ENCODE assay signal across 12 cellular contexts in genomic region chr5:52893105-52893504, GRCh38.
DNase-seq lines count a peak whose midpoint lies in the region; ATAC-seq and TF ChIP-seq lines count a peak whose summit lies in the region.
"Had no signal": no experiment of that assay in that cellular context is flagged by ENCODE, and none has a peak within 500 bp of the region (broad histone marks: within the 10 kb centered on the region; RNA-seq: fewer than 3 reads in every experiment).

No MANE protein-coding gene starts in this region.

- H3K36me3 ChIP-seq in subcutaneous abdominal adipose tissue (ENCODE audit: control insufficient read depth in 5 of 5, insufficient read depth in 5 of 5, low read length in 5 of 5): peaks cover 10 to 20% (median 14%) of the 10 kb centered on the region in 5 donors

- H3K9me3 ChIP-seq in subcutaneous abdominal adipose tissue (ENCODE audit: control insufficient read depth in 5 of 5, low read length in 5 of 5): no peaks in the 10 kb centered on the region

- H3K36me3 Mint-ChIP-seq in activated CD8-positive, alpha-beta T cell treated with anti-CD3 and anti-CD28 coated beads, Interleukin-2, amount 10 ng/mL, durations not matched to agents 7 days and 5 days (ENCODE audit: low read depth): peaks cover 4% of the 10 kb centered on the region
- H3K36me3 Mint-ChIP-seq: brain had no signal

- intact Hi-C loops in left colon (cut with DNase I, micrococcal nuclease): loop anchor here in 1 of 2 donors (10.0 kb wide), 1 partner anchor 98 kb away; no protein-coding TSS in a partner anchor

- H3K9ac ChIP-seq in subcutaneous abdominal adipose tissue (ENCODE audit: low read length in 5 of 5): peak overlapping the region in 1 of 5 donors; percentile 40

- H3K27me3 Mint-ChIP-seq in activated CD8-positive, alpha-beta T cell treated with anti-CD3 and anti-CD28 coated beads, Interleukin-2, amount 10 ng/mL, durations not matched to agents 7 days and 5 days (ENCODE audit: low read depth): no peaks in the 10 kb centered on the region

- no peak overlapping the region for H3K27ac Mint-ChIP-seq in activated CD8-positive, alpha-beta T cell treated with anti-CD3 and anti-CD28 coated beads, Interleukin-2, amount 10 ng/mL, durations not matched to agents 7 days and 5 days
- H3K27ac Mint-ChIP-seq: GM23338, T-helper 17 cell had no signal

- POLR2A ChIA-PET in activated CD8-positive, alpha-beta T cell treated with anti-CD3 and anti-CD28 coated beads, Interleukin-2, amount 10 ng/mL, durations not matched to agents 7 days and 5 days (lab: Charles Lee): no interaction called here

- CTCF ChIA-PET in activated CD8-positive, alpha-beta T cell treated with anti-CD3 and anti-CD28 coated beads, Interleukin-2, amount 10 ng/mL, durations not matched to agents 7 days and 5 days (lab: Charles Lee): no interaction called here

- ATAC-seq in left colon: peak; percentile 58
- ATAC-seq in HG03045 (IDR thresholded peaks at IDR 0.05; ENCODE audit: unreplicated experiment): no peak
- no peak for ATAC-seq in activated CD8-positive, alpha-beta T cell treated with anti-CD3 and anti-CD28 coated beads, Interleukin-2, amount 10 ng/mL, durations not matched to agents 7 days and 5 days
- no peak for ATAC-seq in HG03460 (IDR thresholded peaks at IDR 0.05; ENCODE audit: unreplicated experiment)
- ATAC-seq: GM23338, T-helper 17 cell had no signal

- no peak overlapping the region for H3K4me3 ChIP-seq in coronary artery
- H3K4me3 ChIP-seq in subcutaneous abdominal adipose tissue (ENCODE audit: low read depth in 1 of 5, low read length in 5 of 5): no peak overlapping the region
- H3K4me3 ChIP-seq: GM23338 had no signal

- H3K4me1 ChIP-seq in subcutaneous abdominal adipose tissue (ENCODE audit: control insufficient read depth in 5 of 5, insufficient read depth in 5 of 5, low read length in 5 of 5): peaks cover 4 to 49% (median 38%) of the 10 kb centered on the region in 5 donors

- H3K27ac ChIP-seq in coronary artery (peak overlapping the region; percentile 30 to 78), subcutaneous abdominal adipose tissue (ENCODE audit: low read depth, low read length) (peak overlapping the region; percentile 83)

- no peak for TF ChIP-seq CTCF in coronary artery (IDR thresholded peaks at IDR 0.05)

- peaks cover 3% of the 10 kb centered on the region for H3K4me1 Mint-ChIP-seq in activated CD8-positive, alpha-beta T cell treated with anti-CD3 and anti-CD28 coated beads, Interleukin-2, amount 10 ng/mL, durations not matched to agents 7 days and 5 days (ENCODE audit: low read depth)

- H3K9me3 Mint-ChIP-seq in activated CD8-positive, alpha-beta T cell treated with anti-CD3 and anti-CD28 coated beads, Interleukin-2, amount 10 ng/mL, durations not matched to agents 7 days and 5 days (ENCODE audit: insufficient read depth): no peaks in the 10 kb centered on the region
- H3K9me3 Mint-ChIP-seq: brain, GM23338, neural crest cell had no signal

- no peaks in the 10 kb centered on the region for H3K27me3 ChIP-seq in subcutaneous abdominal adipose tissue (ENCODE audit: control insufficient read depth in 5 of 5, insufficient read depth in 4 of 5, low read length in 5 of 5)

- no peak overlapping the region for H3K4me3 Mint-ChIP-seq in activated CD8-positive, alpha-beta T cell treated with anti-CD3 and anti-CD28 coated beads, Interleukin-2, amount 10 ng/mL, durations not matched to agents 7 days and 5 days
- H3K4me3 Mint-ChIP-seq: GM23338, neural crest cell, T-helper 17 cell had no signal

- peak; percentile 77 for DNase-seq in LHCN-M2 (ENCODE audit: low read depth)
- DNase-seq in coronary artery (ENCODE audit: low spot score): no peak
- no peak for DNase-seq in left colon
- no peak for DNase-seq in activated CD8-positive, alpha-beta T cell treated with anti-CD3 and anti-CD28 coated beads, Interleukin-2, amount 10 ng/mL, durations not matched to agents 7 days and 5 days
- DNase-seq: NCI-H774, T-helper 17 cell had no signal
